Comparison of ENCODE assay signal across 1 cellular context in the genomic region with DNA sequence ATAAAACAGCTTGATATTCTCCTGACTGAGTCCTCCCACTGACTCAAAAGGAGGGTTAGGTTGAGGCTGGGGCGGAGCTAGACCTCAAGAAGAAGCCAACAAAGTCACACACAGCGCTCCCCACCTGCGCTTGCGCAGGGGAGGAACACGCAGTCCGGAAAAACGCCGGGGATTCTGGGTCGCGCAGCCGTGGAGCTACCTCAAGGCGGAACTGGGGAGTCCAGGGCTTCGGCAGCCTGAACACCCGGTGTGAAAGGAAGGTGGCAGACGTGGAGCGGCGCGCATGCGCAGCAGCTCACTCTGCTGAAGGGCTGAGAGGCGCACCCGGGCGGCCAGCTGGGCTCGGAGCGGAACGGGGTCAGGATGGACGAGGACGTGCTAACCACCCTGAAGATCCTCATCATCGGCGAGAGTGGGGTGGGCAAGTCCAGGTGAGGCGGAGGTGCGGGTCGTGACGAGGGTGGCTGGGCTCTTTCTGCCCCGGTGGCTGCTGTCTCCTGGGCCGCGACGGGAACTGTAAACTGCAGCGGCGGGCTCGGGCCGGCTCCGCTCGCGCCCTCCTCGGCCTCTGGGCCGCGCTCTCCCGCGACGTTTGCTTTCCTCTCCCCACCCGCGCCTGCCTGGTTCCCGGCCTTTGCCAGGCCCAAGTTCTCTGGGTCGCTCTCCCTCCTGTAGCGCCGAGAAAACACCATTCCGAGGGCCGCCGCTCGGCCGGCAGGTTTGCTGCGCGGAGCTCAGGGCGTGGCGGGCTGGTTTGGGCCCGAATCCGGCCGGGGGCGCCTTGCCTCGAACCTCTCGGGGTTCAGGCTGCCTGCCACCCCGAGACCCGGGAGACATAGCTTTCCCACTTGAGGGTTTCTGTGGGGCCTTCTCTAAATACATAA.
TF ChIP-seq lines count a peak whose summit lies in the region.

TSS of gene RAB18 (plus strand) at position 298 of the 884 bp plus-strand sequence. CDS start at position 364, 66 bp downstream.

TF ChIP-seq in GM12878, 131 proteins besides CTCF, POLR2A, EP300 and RAD21 (continued from another document and continues in another):
- peak; percentile 95 for TF ChIP-seq ZNF687 (IDR thresholded peaks at IDR 0.05)
- TF ChIP-seq TBL1XR1 (IDR thresholded peaks at IDR 0.05; ENCODE audit: low read depth, low read length) = no peak
- no peak for TF ChIP-seq USF2 (IDR thresholded peaks at IDR 0.05; ENCODE audit: borderline replicate concordance, low read depth, low read length)
- TF ChIP-seq LARP7 (IDR thresholded peaks at IDR 0.05) = peak; percentile 84
- TF ChIP-seq IKZF2 (IDR thresholded peaks at IDR 0.05) = peak in 1 of 2 experiments; percentile 10; a peak in 1 of 4 replicates
- peak; percentile 85 for TF ChIP-seq HCFC1 (IDR thresholded peaks at IDR 0.05; ENCODE audit: low read length)
- no peak for TF ChIP-seq WRNIP1 (IDR thresholded peaks at IDR 0.05; ENCODE audit: borderline replicate concordance, low read depth, low read length)
- peak; percentile 53 for TF ChIP-seq TCF12 (IDR thresholded peaks at IDR 0.05; ENCODE audit: low read depth, low read length)
- TF ChIP-seq ATF7 (IDR thresholded peaks at IDR 0.05; ENCODE audit: low read depth) = 0 out of 2 replicates have a peak, but pooled peaks have one; percentile 49
- TF ChIP-seq CBX5 (IDR thresholded peaks at IDR 0.05; ENCODE audit: low read depth) = peak; percentile 91
- TF ChIP-seq TAF1 (IDR thresholded peaks at IDR 0.05; ENCODE audit: borderline replicate concordance, low read depth, low read length) = peak; percentile 85; the same call in 1 of the 2 replicates
- no peak for TF ChIP-seq CBX3 (IDR thresholded peaks at IDR 0.05; ENCODE audit: borderline replicate concordance, low read depth)
- TF ChIP-seq CREB1 (IDR thresholded peaks at IDR 0.05; ENCODE audit: low read depth) = peak; percentile 76; the same call in 1 of the 2 replicates
- TF ChIP-seq EGR1 (IDR thresholded peaks at IDR 0.05; ENCODE audit: borderline replicate concordance in 1 of 2, low read depth in 2 of 2, low read length in 2 of 2) = 0 out of 3 replicates have a peak, but pooled peaks of 1 of the 2 experiments have one; percentile 19
- peak; percentile 94 for TF ChIP-seq RELA (IDR thresholded peaks at IDR 0.05; ENCODE audit: borderline replicate concordance, partially characterized antibody)
- no peak for TF ChIP-seq ZNF24 (IDR thresholded peaks at IDR 0.05)
- TF ChIP-seq SMARCA5 (IDR thresholded peaks at IDR 0.05) = peak; percentile 36; the same call in 1 of the 2 replicates
- no peak for TF ChIP-seq CEBPZ (IDR thresholded peaks at IDR 0.05; ENCODE audit: low read depth, low read length)
- TF ChIP-seq, protein P1, sequence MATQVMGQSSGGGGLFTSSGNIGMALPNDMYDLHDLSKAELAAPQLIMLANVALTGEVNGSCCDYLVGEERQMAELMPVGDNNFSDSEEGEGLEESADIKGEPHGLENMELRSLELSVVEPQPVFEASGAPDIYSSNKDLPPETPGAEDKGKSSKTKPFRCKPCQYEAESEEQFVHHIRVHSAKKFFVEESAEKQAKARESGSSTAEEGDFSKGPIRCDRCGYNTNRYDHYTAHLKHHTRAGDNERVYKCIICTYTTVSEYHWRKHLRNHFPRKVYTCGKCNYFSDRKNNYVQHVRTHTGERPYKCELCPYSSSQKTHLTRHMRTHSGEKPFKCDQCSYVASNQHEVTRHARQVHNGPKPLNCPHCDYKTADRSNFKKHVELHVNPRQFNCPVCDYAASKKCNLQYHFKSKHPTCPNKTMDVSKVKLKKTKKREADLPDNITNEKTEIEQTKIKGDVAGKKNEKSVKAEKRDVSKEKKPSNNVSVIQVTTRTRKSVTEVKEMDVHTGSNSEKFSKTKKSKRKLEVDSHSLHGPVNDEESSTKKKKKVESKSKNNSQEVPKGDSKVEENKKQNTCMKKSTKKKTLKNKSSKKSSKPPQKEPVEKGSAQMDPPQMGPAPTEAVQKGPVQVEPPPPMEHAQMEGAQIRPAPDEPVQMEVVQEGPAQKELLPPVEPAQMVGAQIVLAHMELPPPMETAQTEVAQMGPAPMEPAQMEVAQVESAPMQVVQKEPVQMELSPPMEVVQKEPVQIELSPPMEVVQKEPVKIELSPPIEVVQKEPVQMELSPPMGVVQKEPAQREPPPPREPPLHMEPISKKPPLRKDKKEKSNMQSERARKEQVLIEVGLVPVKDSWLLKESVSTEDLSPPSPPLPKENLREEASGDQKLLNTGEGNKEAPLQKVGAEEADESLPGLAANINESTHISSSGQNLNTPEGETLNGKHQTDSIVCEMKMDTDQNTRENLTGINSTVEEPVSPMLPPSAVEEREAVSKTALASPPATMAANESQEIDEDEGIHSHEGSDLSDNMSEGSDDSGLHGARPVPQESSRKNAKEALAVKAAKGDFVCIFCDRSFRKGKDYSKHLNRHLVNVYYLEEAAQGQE (IDR thresholded peaks at IDR 0.05; ENCODE audit: low read depth, low read length) = 0 out of 2 replicates have a peak, but pooled peaks have one; percentile 5
- peak in 1 of 2 experiments; percentile 83; a peak in 2 of 4 replicates for TF ChIP-seq SRF (IDR thresholded peaks at IDR 0.05; ENCODE audit: low read depth in 2 of 2, low read length in 2 of 2)
- no peak for TF ChIP-seq MTA3 (IDR thresholded peaks at IDR 0.05; ENCODE audit: borderline replicate concordance, low read length)
- TF ChIP-seq SREBF1 (IDR thresholded peaks at IDR 0.05; ENCODE audit: low read length) = no peak
- peak; percentile 24 for TF ChIP-seq MEF2B (IDR thresholded peaks at IDR 0.05; ENCODE audit: partially characterized antibody, poor library complexity, severe bottlenecking)
- TF ChIP-seq SIN3A (IDR thresholded peaks at IDR 0.05; ENCODE audit: low read depth, low read length) = peak; percentile 86
- TF ChIP-seq NR2C2 (IDR thresholded peaks at IDR 0.05; ENCODE audit: borderline replicate concordance, control insufficient read depth, insufficient read length, low read depth) = no peak
- peak; percentile 81; the same call in 1 of the 2 replicates for TF ChIP-seq ESRRA (IDR thresholded peaks at IDR 0.05; ENCODE audit: low read length)
- TF ChIP-seq, protein P2, sequence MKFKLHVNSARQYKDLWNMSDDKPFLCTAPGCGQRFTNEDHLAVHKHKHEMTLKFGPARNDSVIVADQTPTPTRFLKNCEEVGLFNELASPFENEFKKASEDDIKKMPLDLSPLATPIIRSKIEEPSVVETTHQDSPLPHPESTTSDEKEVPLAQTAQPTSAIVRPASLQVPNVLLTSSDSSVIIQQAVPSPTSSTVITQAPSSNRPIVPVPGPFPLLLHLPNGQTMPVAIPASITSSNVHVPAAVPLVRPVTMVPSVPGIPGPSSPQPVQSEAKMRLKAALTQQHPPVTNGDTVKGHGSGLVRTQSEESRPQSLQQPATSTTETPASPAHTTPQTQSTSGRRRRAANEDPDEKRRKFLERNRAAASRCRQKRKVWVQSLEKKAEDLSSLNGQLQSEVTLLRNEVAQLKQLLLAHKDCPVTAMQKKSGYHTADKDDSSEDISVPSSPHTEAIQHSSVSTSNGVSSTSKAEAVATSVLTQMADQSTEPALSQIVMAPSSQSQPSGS (IDR thresholded peaks at IDR 0.05; ENCODE audit: low read length) = no peak
- peak; percentile 59; the same call in 1 of the 2 replicates for TF ChIP-seq RELB (IDR thresholded peaks at IDR 0.05; ENCODE audit: low read depth)
- TF ChIP-seq BACH1 (IDR thresholded peaks at IDR 0.05; ENCODE audit: borderline replicate concordance) = peak; percentile 69; the same call in 1 of the 2 replicates
- peak; percentile 43; the same call in 1 of the 2 replicates for TF ChIP-seq IRF4 (IDR thresholded peaks at IDR 0.05; ENCODE audit: low read depth, low read length)
- no peak; the same call in none of the 2 replicates for TF ChIP-seq GATAD2B (conservative IDR thresholded peaks at IDR 0.05; ENCODE audit: low read depth)
- peak; percentile 93 for TF ChIP-seq NRF1 (conservative IDR thresholded peaks at IDR 0.05; ENCODE audit: low read depth, low read length)
- no peak for TF ChIP-seq BRCA1 (IDR thresholded peaks at IDR 0.05; ENCODE audit: low read depth, low read length)
- TF ChIP-seq, protein P3, sequence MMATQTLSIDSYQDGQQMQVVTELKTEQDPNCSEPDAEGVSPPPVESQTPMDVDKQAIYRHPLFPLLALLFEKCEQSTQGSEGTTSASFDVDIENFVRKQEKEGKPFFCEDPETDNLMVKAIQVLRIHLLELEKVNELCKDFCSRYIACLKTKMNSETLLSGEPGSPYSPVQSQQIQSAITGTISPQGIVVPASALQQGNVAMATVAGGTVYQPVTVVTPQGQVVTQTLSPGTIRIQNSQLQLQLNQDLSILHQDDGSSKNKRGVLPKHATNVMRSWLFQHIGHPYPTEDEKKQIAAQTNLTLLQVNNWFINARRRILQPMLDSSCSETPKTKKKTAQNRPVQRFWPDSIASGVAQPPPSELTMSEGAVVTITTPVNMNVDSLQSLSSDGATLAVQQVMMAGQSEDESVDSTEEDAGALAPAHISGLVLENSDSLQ (IDR thresholded peaks at IDR 0.05) = peak; percentile 58
- TF ChIP-seq, protein P4, sequence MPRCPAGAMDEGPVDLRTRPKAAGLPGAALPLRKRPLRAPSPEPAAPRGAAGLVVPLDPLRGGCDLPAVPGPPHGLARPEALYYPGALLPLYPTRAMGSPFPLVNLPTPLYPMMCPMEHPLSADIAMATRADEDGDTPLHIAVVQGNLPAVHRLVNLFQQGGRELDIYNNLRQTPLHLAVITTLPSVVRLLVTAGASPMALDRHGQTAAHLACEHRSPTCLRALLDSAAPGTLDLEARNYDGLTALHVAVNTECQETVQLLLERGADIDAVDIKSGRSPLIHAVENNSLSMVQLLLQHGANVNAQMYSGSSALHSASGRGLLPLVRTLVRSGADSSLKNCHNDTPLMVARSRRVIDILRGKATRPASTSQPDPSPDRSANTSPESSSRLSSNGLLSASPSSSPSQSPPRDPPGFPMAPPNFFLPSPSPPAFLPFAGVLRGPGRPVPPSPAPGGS (IDR thresholded peaks at IDR 0.05; ENCODE audit: borderline replicate concordance, insufficient read depth, low read depth, low read length, poor library complexity, severe bottlenecking) = no peak
- no peak for TF ChIP-seq RBBP5 (conservative IDR thresholded peaks at IDR 0.05)
